8 cellular contexts compared by ENCODE assay signal in genomic region chr14:35390577-35391387, GRCh38. TPM values are rescaled to one million over a fixed set of nuclear protein-coding genes. Genes with fewer than 3 reads are reported as not detected.
DNase-seq lines count a peak whose midpoint lies in the region; ATAC-seq lines count a peak whose summit lies in the region.

No MANE protein-coding gene starts in this region.

- H3K4me3 Mint-ChIP-seq in activated CD4-positive, alpha-beta memory T cell treated with anti-CD3 and anti-CD28 coated beads for 36 hours = no peak overlapping the region
- H3K4me3 Mint-ChIP-seq in activated CD4-positive, alpha-beta memory T cell treated with anti-CD3 and anti-CD28 coated beads, Interleukin-2, amount 10 ng/mL, durations not matched to agents 7 days and 5 days = no peak overlapping the region
- H3K4me3 Mint-ChIP-seq in stimulated activated naive B cell treated with anti-CD40 and anti-IgM and Interleukin-4, amounts not matched to agents 10 μg/mL and 1 μg/mL and 100 μg/mL, for 72 hours = no peak overlapping the region

- CTCF ChIA-PET in activated CD4-positive, alpha-beta memory T cell treated with anti-CD3 and anti-CD28 coated beads for 36 hours (lab: Charles Lee) = no interaction called here
- CTCF ChIA-PET in activated CD4-positive, alpha-beta memory T cell treated with anti-CD3 and anti-CD28 coated beads, Interleukin-2, amount 10 ng/mL, durations not matched to agents 7 days and 5 days (lab: Charles Lee) = no interaction called here

- H3K27ac Mint-ChIP-seq in activated CD4-positive, alpha-beta memory T cell treated with anti-CD3 and anti-CD28 coated beads for 36 hours = no peak overlapping the region
- no peak overlapping the region for H3K27ac Mint-ChIP-seq in activated CD4-positive, alpha-beta memory T cell treated with anti-CD3 and anti-CD28 coated beads, Interleukin-2, amount 10 ng/mL, durations not matched to agents 7 days and 5 days
- H3K27ac Mint-ChIP-seq in stimulated activated naive B cell treated with anti-CD40 and anti-IgM and Interleukin-4, amounts not matched to agents 10 μg/mL and 1 μg/mL and 100 μg/mL, for 72 hours = no peak overlapping the region

- intact Hi-C loops in activated CD4-positive, alpha-beta memory T cell treated with anti-CD3 and anti-CD28 coated beads for 36 hours (cut with micrococcal nuclease) = no loop called here
- intact Hi-C loops in left colon (cut with DNase I, micrococcal nuclease) = no loop called here

- POLR2A ChIA-PET in activated CD4-positive, alpha-beta memory T cell treated with anti-CD3 and anti-CD28 coated beads for 36 hours (lab: Charles Lee) = interaction anchor here (1.0 to 1.1 kb wide), 2 partner anchors 8 to 58 kb away, joined by 3 read pairs; no protein-coding TSS in a partner anchor
- POLR2A ChIA-PET in activated CD4-positive, alpha-beta memory T cell treated with anti-CD3 and anti-CD28 coated beads, Interleukin-2, amount 10 ng/mL, durations not matched to agents 7 days and 5 days (lab: Charles Lee) = interaction anchor here (5.6 kb wide), 1 partner anchor 13 kb away, joined by 37 read pairs; the partner anchor contains the start of gene NFKBIA

- ATAC-seq in HG03565 (IDR thresholded peaks at IDR 0.05; ENCODE audit: unreplicated experiment) (peak; percentile 46), left colon (no peak)
- ATAC-seq in stimulated activated naive B cell treated with anti-CD40 and anti-IgM and Interleukin-4, amounts not matched to agents 10 μg/mL and 1 μg/mL and 100 μg/mL, for 72 hours (replicated peaks) = peak; percentile 38 to 57

- peak; percentile 45 for DNase-seq in activated CD4-positive, alpha-beta memory T cell treated with anti-CD3 and anti-CD28 coated beads for 36 hours
- no peak for DNase-seq in activated CD4-positive, alpha-beta memory T cell treated with anti-CD3 and anti-CD28 coated beads, Interleukin-2, amount 10 ng/mL, durations not matched to agents 7 days and 5 days
- DNase-seq in astrocyte of the hippocampus (ENCODE audit: low read depth, low spot score) = peak; percentile 70
- no peak for DNase-seq in stimulated activated naive B cell treated with anti-CD40 and anti-IgM and Interleukin-4, amounts not matched to agents 10 μg/mL and 1 μg/mL and 100 μg/mL, for 72 hours
- no peak for DNase-seq in left colon
- DNase-seq in retina = no peak
- no peak for DNase-seq in NOMO-1 treated with dmso at 0.1 percent for 144 hours (lab: John Stamatoyannopoulos, UW; ENCODE audit: unreplicated experiment)

- no peaks in the 10 kb centered on the region for H3K9me3 Mint-ChIP-seq in activated CD4-positive, alpha-beta memory T cell treated with anti-CD3 and anti-CD28 coated beads for 36 hours
- no peaks in the 10 kb centered on the region for H3K9me3 Mint-ChIP-seq in activated CD4-positive, alpha-beta memory T cell treated with anti-CD3 and anti-CD28 coated beads, Interleukin-2, amount 10 ng/mL, durations not matched to agents 7 days and 5 days
- H3K9me3 Mint-ChIP-seq in stimulated activated naive B cell treated with anti-CD40 and anti-IgM and Interleukin-4, amounts not matched to agents 10 μg/mL and 1 μg/mL and 100 μg/mL, for 72 hours = no peaks in the 10 kb centered on the region

- peaks cover 4% of the 10 kb centered on the region for H3K4me1 Mint-ChIP-seq in activated CD4-positive, alpha-beta memory T cell treated with anti-CD3 and anti-CD28 coated beads for 36 hours (ENCODE audit: low read depth)
- peaks cover 11% of the 10 kb centered on the region for H3K4me1 Mint-ChIP-seq in activated CD4-positive, alpha-beta memory T cell treated with anti-CD3 and anti-CD28 coated beads, Interleukin-2, amount 10 ng/mL, durations not matched to agents 7 days and 5 days
- peaks cover 7 to 14% of the 10 kb centered on the region in 2 donors for H3K4me1 Mint-ChIP-seq in stimulated activated naive B cell treated with anti-CD40 and anti-IgM and Interleukin-4, amounts not matched to agents 10 μg/mL and 1 μg/mL and 100 μg/mL, for 72 hours

- no peaks in the 10 kb centered on the region for H3K27me3 Mint-ChIP-seq in activated CD4-positive, alpha-beta memory T cell treated with anti-CD3 and anti-CD28 coated beads for 36 hours
- H3K27me3 Mint-ChIP-seq in activated CD4-positive, alpha-beta memory T cell treated with anti-CD3 and anti-CD28 coated beads, Interleukin-2, amount 10 ng/mL, durations not matched to agents 7 days and 5 days = no peaks in the 10 kb centered on the region
- no peaks in the 10 kb centered on the region for H3K27me3 Mint-ChIP-seq in stimulated activated naive B cell treated with anti-CD40 and anti-IgM and Interleukin-4, amounts not matched to agents 10 μg/mL and 1 μg/mL and 100 μg/mL, for 72 hours

- no peaks in the 10 kb centered on the region for H3K36me3 Mint-ChIP-seq in activated CD4-positive, alpha-beta memory T cell treated with anti-CD3 and anti-CD28 coated beads for 36 hours
- no peaks in the 10 kb centered on the region for H3K36me3 Mint-ChIP-seq in activated CD4-positive, alpha-beta memory T cell treated with anti-CD3 and anti-CD28 coated beads, Interleukin-2, amount 10 ng/mL, durations not matched to agents 7 days and 5 days (ENCODE audit: low read depth)
- no peaks in the 10 kb centered on the region for H3K36me3 Mint-ChIP-seq in stimulated activated naive B cell treated with anti-CD40 and anti-IgM and Interleukin-4, amounts not matched to agents 10 μg/mL and 1 μg/mL and 100 μg/mL, for 72 hours

RNA-seq across cellular contexts. Expression of gene NFKBIA, which starts 13.8 kb away (rescaled TPM):
- 100 to 1,000 TPM; 390 to 393 TPM for total RNA-seq in activated CD4-positive, alpha-beta memory T cell treated with anti-CD3 and anti-CD28 coated beads for 36 hours
- 100 to 1,000 TPM; 102 to 109 TPM for total RNA-seq in activated CD4-positive, alpha-beta memory T cell treated with anti-CD3 and anti-CD28 coated beads, Interleukin-2, amount 10 ng/mL, durations not matched to agents 7 days and 5 days
- 100 to 1,000 TPM; 150 to 193 TPM for total RNA-seq in left colon

Comparison
In these comparisons a context has a peak if more than half of its experiments do, and no peak if none do; other contexts are left out.
1. DNase-seq: peak in activated CD4-positive, alpha-beta memory T cell treated with anti-CD3 and anti-CD28 coated beads for 36 hours (single experiment) and astrocyte of the hippocampus (single experiment); none in activated CD4-positive, alpha-beta memory T cell treated with anti-CD3 and anti-CD28 coated beads, Interleukin-2, amount 10 ng/mL, durations not matched to agents 7 days and 5 days (single experiment), stimulated activated naive B cell treated with anti-CD40 and anti-IgM and Interleukin-4, amounts not matched to agents 10 μg/mL and 1 μg/mL and 100 μg/mL, for 72 hours (single experiment), left colon (0 of 2), retina (single experiment) and NOMO-1 treated with dmso at 0.1 percent for 144 hours (single experiment).